In genomic region chr20:23856226-23856625, GRCh38 we compare ENCODE assay signal across 21 cellular contexts. TPM values are rescaled to one million over a fixed set of nuclear protein-coding genes. Genes with fewer than 3 reads are reported as not detected.
DNase-seq lines count a peak whose midpoint lies in the region; ATAC-seq, FAIRE-seq and TF ChIP-seq lines count a peak whose summit lies in the region.
"Had no signal": no experiment of that assay in that cellular context is flagged by ENCODE, and none has a peak within 500 bp of the region (broad histone marks: within the 10 kb centered on the region; RNA-seq: fewer than 3 reads in every experiment).

No MANE protein-coding gene starts in this region.

- no peak for TF ChIP-seq RAD21 in IMR-90 (IDR thresholded peaks at IDR 0.05; ENCODE audit: low read length)

- H3K4me2 ChIP-seq in IMR-90 (ENCODE audit: low read depth, low read length) = no peak overlapping the region

- H2BK20ac ChIP-seq in IMR-90 (ENCODE audit: low read depth, low read length) = no peak overlapping the region

- FAIRE-seq in bronchial epithelial cell (lab: Jason Lieb, UNC) = peak; percentile 84
- FAIRE-seq: G401.6, GM12892, GM19239, H54 had no signal

- CTCF ChIA-PET in IMR-90 (lab: Yijun Ruan, JAX) = no interaction called here

- H2BK15ac ChIP-seq in IMR-90 (ENCODE audit: low read depth, low read length) = no peak overlapping the region

- H3K9me3 ChIP-seq in IMR-90 (ENCODE audit: control insufficient read depth, insufficient read depth, low read length) = no peaks in the 10 kb centered on the region
- H3K9me3 ChIP-seq in upper lobe of right lung = no peaks in the 10 kb centered on the region
- no peaks in the 10 kb centered on the region for H3K9me3 ChIP-seq in heart left ventricle
- H3K9me3 ChIP-seq: Caco-2, HAP-1 had no signal

- 0 out of 2 replicates have a peak, but pooled peaks cover 2% of the 10 kb centered on the region for H3K9me1 ChIP-seq in IMR-90 (ENCODE audit: insufficient read depth, low read length)

- in situ Hi-C loops in IMR-90 (cut with MboI; ENCODE audit: low sequenced_read_pairs) = no loop called here

- H2AK9ac ChIP-seq in IMR-90 (replicated peaks; ENCODE audit: low read depth, low read length, poor library complexity) = no peak overlapping the region

- POLR2A ChIA-PET in IMR-90 (lab: Charles Lee; ENCODE audit: unreplicated experiment) = no interaction called here

- H3K27ac ChIP-seq in IMR-90 (ENCODE audit: insufficient read depth, low read length) (no peak overlapping the region), foreskin keratinocyte (no peak overlapping the region), upper lobe of right lung (no peak overlapping the region), heart left ventricle (no peak overlapping the region)
- H3K27ac ChIP-seq: GM23248 had no signal

- no peak overlapping the region for H3K56ac ChIP-seq in IMR-90 (ENCODE audit: extremely low read depth, insufficient read depth, low read length)

- TF ChIP-seq POLR2A in IMR-90 (IDR thresholded peaks at IDR 0.05; ENCODE audit: low read depth, low read length) = no peak
- TF ChIP-seq POLR2A in heart left ventricle (IDR thresholded peaks at IDR 0.05) = no peak

- H3K36me3 ChIP-seq in IMR-90 (ENCODE audit: control insufficient read depth, insufficient read depth, low read length) (no peaks in the 10 kb centered on the region), bronchial epithelial cell (ENCODE audit: control insufficient read depth, insufficient read depth, low read length) (no peaks in the 10 kb centered on the region), upper lobe of right lung (no peaks in the 10 kb centered on the region), heart left ventricle (no peaks in the 10 kb centered on the region)
- H3K36me3 ChIP-seq: HAP-1 had no signal

- no peak overlapping the region for H2BK5ac ChIP-seq in IMR-90 (ENCODE audit: low read depth, low read length, poor library complexity, severe bottlenecking)

- H4K91ac ChIP-seq in IMR-90 (ENCODE audit: insufficient read depth, low read depth, low read length) = no peak overlapping the region

- H3K14ac ChIP-seq in IMR-90 (replicated peaks; ENCODE audit: low read depth, low read length) = no peak overlapping the region

- intact Hi-C loops in IMR-90 (cut with micrococcal nuclease) (no loop called here), upper lobe of right lung (cut with DNase I) (no loop called here), heart left ventricle (cut with DNase I) (no loop called here)

- BruUV-seq in IMR-90 (replicated peaks; lab: Mats Ljungman, UMichigan) = no TSS peak

- no peak overlapping the region for H3K4ac ChIP-seq in IMR-90 (ENCODE audit: low read depth, low read length)

- H4K5ac ChIP-seq in IMR-90 (ENCODE audit: low read depth, low read length) = no peak overlapping the region

- H3K4me3 ChIP-seq in IMR-90 (ENCODE audit: insufficient read depth, low read depth, low read length) (no peak overlapping the region), bronchial epithelial cell (ENCODE audit: low read depth, low read length) (no peak overlapping the region), upper lobe of right lung (no peak overlapping the region), heart left ventricle (no peak overlapping the region)
- H3K4me3 ChIP-seq: GM23248, HAP-1 had no signal

- H2AFZ ChIP-seq in IMR-90 (replicated peaks; ENCODE audit: low read length, poor library complexity) = peak overlapping the region; percentile 43
- H2AFZ ChIP-seq: GM23248 had no signal

- H4K20me1 ChIP-seq in IMR-90 (ENCODE audit: insufficient read depth, low read length) = no peaks in the 10 kb centered on the region

- no peak overlapping the region for H3K9ac ChIP-seq in IMR-90 (ENCODE audit: low read depth, low read length)
- H3K9ac ChIP-seq: GM23248 had no signal

- H2AK5ac ChIP-seq in IMR-90 (ENCODE audit: low read depth, low read length) = no peak overlapping the region

- no peak overlapping the region for H2BK120ac ChIP-seq in IMR-90 (ENCODE audit: low read depth, low read length)

- H3K23ac ChIP-seq in IMR-90 (ENCODE audit: low read depth, low read length) = no peak overlapping the region

- H3K79me1 ChIP-seq in IMR-90 (ENCODE audit: low read depth in 1 of 2, low read length in 2 of 2) = no peaks in the 10 kb centered on the region

- 69% methylated on average over 3 of the region's 5 CpGs; no CpG with 5 or more reads in 1 of the 2 experiments for whole genome bisulfite sequencing in IMR-90 (ENCODE audit: extremely low coverage in 2 of 2, insufficient read length in 1 of 2), 2 experiments
- whole genome bisulfite sequencing in heart left ventricle, 4 donors = 88 to 92% (median 90%) methylated on average over 5 of the region's 5 CpGs

- no peak for TF ChIP-seq CTCF in IMR-90 (conservative IDR thresholded peaks at IDR 0.05; ENCODE audit: low read depth, low read length)
- TF ChIP-seq CTCF in bronchial epithelial cell (IDR thresholded peaks at IDR 0.05; ENCODE audit: insufficient read depth, low read length, severe bottlenecking) = no peak
- TF ChIP-seq CTCF in foreskin keratinocyte (conservative IDR thresholded peaks at IDR 0.05) = no peak
- TF ChIP-seq CTCF in upper lobe of right lung (IDR thresholded peaks at IDR 0.05) = no peak
- TF ChIP-seq CTCF in heart left ventricle (IDR thresholded peaks at IDR 0.05) = no peak

- DNase-seq in IMR-90 (no peak), bronchial epithelial cell (ENCODE audit: low read depth) (no peak), foreskin keratinocyte (no peak), upper lobe of right lung (no peak), heart left ventricle (no peak), OCI-M1 (lab: John Stamatoyannopoulos, UW) (no peak)
- DNase-seq: C1 segment of cervical spinal cord; Caco-2; CD8-positive, alpha-beta T cell; DMS153; DND-41; GM23248; HFFc6 had no signal

- no peaks in the 10 kb centered on the region for H3K4me1 ChIP-seq in IMR-90 (ENCODE audit: control insufficient read depth, insufficient read depth, low read length)
- no peaks in the 10 kb centered on the region for H3K4me1 ChIP-seq in foreskin keratinocyte
- H3K4me1 ChIP-seq in upper lobe of right lung = no peaks in the 10 kb centered on the region
- H3K4me1 ChIP-seq in heart left ventricle = no peaks in the 10 kb centered on the region
- H3K4me1 ChIP-seq: Caco-2, HAP-1 had no signal

- dilution Hi-C loops in IMR-90 (cut with HindIII; ENCODE audit: low sequenced_read_pairs, unreplicated experiment) = no loop called here

- no peak overlapping the region for H3K18ac ChIP-seq in IMR-90 (ENCODE audit: low read depth, low read length)

- no peak overlapping the region for H4K8ac ChIP-seq in IMR-90 (ENCODE audit: low read depth in 2 of 2, low read length in 2 of 2)

- no peak for ATAC-seq in IMR-90 (ENCODE audit: low read depth)
- ATAC-seq in foreskin keratinocyte = peak; percentile 12
- ATAC-seq in upper lobe of right lung = peak; percentile 10
- ATAC-seq in heart left ventricle = no peak
- ATAC-seq: CD8-positive, alpha-beta T cell had no signal

- H3K27me3 ChIP-seq in IMR-90 (ENCODE audit: control insufficient read depth, insufficient read depth, low read length) (no peaks in the 10 kb centered on the region), bronchial epithelial cell (ENCODE audit: control insufficient read depth, insufficient read depth, low read length) (no peaks in the 10 kb centered on the region), foreskin keratinocyte (no peaks in the 10 kb centered on the region), upper lobe of right lung (no peaks in the 10 kb centered on the region), heart left ventricle (peaks cover 0 to 4% (median 0%) of the 10 kb centered on the region in 9 donors)

TF ChIP-seq in IMR-90, 13 proteins besides CTCF, POLR2A, EP300 and RAD21:
- TF ChIP-seq ELK1 (IDR thresholded peaks at IDR 0.05; ENCODE audit: borderline replicate concordance, low read depth, low read length) = no peak

RNA-seq across cellular contexts. Expression of gene CST5, which starts 23.3 kb away (rescaled TPM):
- total RNA-seq in IMR-90 (2012; rRNA removed) = not detected in 2 replicates
- not detected in 2 replicates for polyA plus RNA-seq in IMR-90 (2012; rRNA removed)
- polyA plus RNA-seq in IMR-90 (2012; cell fraction: cytosol; rRNA removed) = not detected in 2 replicates
- not detected in 2 replicates for polyA plus RNA-seq in IMR-90 (2012; cell fraction: nucleus; rRNA removed; ENCODE audit: low replicate concordance)
- not detected in 2 replicates for total RNA-seq in bronchial epithelial cell
- total RNA-seq in foreskin keratinocyte = not detected in 2 replicates
- not detected in 2 replicates for polyA plus RNA-seq in foreskin keratinocyte
- 0.55 TPM for total RNA-seq in upper lobe of right lung
- total RNA-seq in heart left ventricle = not detected
- polyA plus RNA-seq in heart left ventricle = not detected
- total RNA-seq: A172; A673; Caco-2; CD8-positive, alpha-beta T cell; GM23248; HFFc6 had no signal
- polyA plus RNA-seq: BJ, GM23248 had no signal

RNA-seq across cellular contexts. Expression of gene CST2, which starts 29.7 kb away (rescaled TPM):
- not detected in 2 replicates for total RNA-seq in IMR-90 (2012; rRNA removed)
- polyA plus RNA-seq in IMR-90 (2012; rRNA removed) = not detected in 2 replicates
- not detected in 2 replicates for polyA plus RNA-seq in IMR-90 (2012; cell fraction: cytosol; rRNA removed)
- not detected in 2 replicates for polyA plus RNA-seq in IMR-90 (2012; cell fraction: nucleus; rRNA removed; ENCODE audit: low replicate concordance)
- not detected in 2 replicates for total RNA-seq in bronchial epithelial cell
- total RNA-seq in foreskin keratinocyte = not detected in 2 replicates
- not detected in 2 replicates for polyA plus RNA-seq in foreskin keratinocyte
- not detected for total RNA-seq in upper lobe of right lung
- total RNA-seq in heart left ventricle = under 1 TPM in 2 of 9 donors, not detected in 7; 0.37 to 0.56 TPM
- not detected for polyA plus RNA-seq in heart left ventricle
- total RNA-seq: A172; A673; Caco-2; CD8-positive, alpha-beta T cell; HFFc6 had no signal
- polyA plus RNA-seq: BJ had no signal

Comparison
In these comparisons a context has a peak if more than half of its experiments do, and no peak if none do; other contexts are left out.
1. ATAC-seq: peak in foreskin keratinocyte (single experiment) and upper lobe of right lung (single experiment); none in IMR-90 (single experiment) and heart left ventricle (0 of 4).